In genomic region chr3:181210275-181210674, GRCh38 we compare ENCODE assay signal across 9 cellular contexts.
A peak's percentile ranks its signal among the peaks of the same experiment; 100 is the strongest.
DNase-seq lines count a peak whose midpoint lies in the region; ATAC-seq and TF ChIP-seq lines count a peak whose summit lies in the region.
"Had no signal": no experiment of that assay in that cellular context is flagged by ENCODE, and none has a peak within 500 bp of the region (broad histone marks: within the 10 kb centered on the region; RNA-seq: fewer than 3 reads in every experiment).

No MANE protein-coding gene starts in this region.

- H3K4me2 ChIP-seq in GM23248 (ENCODE audit: unreplicated experiment) (no peak overlapping the region), neural cell (ENCODE audit: low read length) (no peak overlapping the region)

- H3K27ac ChIP-seq in GM23248: no peak overlapping the region
- no peak overlapping the region for H3K27ac ChIP-seq in neural cell (ENCODE audit: low read length)
- H3K27ac ChIP-seq: SJSA1 had no signal

- H3K9me2 ChIP-seq in GM23248 (ENCODE audit: insufficient read depth): no peaks in the 10 kb centered on the region
- no peaks in the 10 kb centered on the region for H3K9me2 ChIP-seq in neural cell (ENCODE audit: insufficient read depth, low read length)

- in situ Hi-C loops in GM23248 (cut with MboI): no loop called here
- in situ Hi-C loops in T47D (cut with HindIII; ENCODE audit: low pct_unique_long_range_greater_than_20kb, low sequenced_read_pairs): no loop called here

- no peak for TF ChIP-seq EP300 in neural cell (conservative IDR thresholded peaks at IDR 0.05; ENCODE audit: poor library complexity, severe bottlenecking)

- ATAC-seq in HG03097 (IDR thresholded peaks at IDR 0.05; ENCODE audit: low FRiP score, unreplicated experiment) (no peak), GM18867 (IDR thresholded peaks at IDR 0.05; ENCODE audit: unreplicated experiment) (no peak)

- H3K4me1 ChIP-seq in GM23248 (ENCODE audit: insufficient read depth): no peaks in the 10 kb centered on the region
- H3K4me1 ChIP-seq: SJSA1 had no signal

- WGBS in GM23248 (ENCODE audit: low coverage in 1 of 2, low lambda C conversion rate in 2 of 2, missing lambda C conversion rate in 2 of 2), 2 experiments: 4 to 5% methylated on average over 2 of the region's 2 CpGs

- no peak overlapping the region for H3K9ac ChIP-seq in GM23248
- no peak overlapping the region for H3K9ac ChIP-seq in neural cell (ENCODE audit: low read length)

- H2AFZ ChIP-seq in GM23248 (no peak overlapping the region), neural cell (ENCODE audit: low read depth, low read length) (no peak overlapping the region)

- H3K79me2 ChIP-seq in GM23248 (ENCODE audit: insufficient read depth): no peaks in the 10 kb centered on the region
- H3K79me2 ChIP-seq in neural cell (replicated peaks; ENCODE audit: insufficient read depth, low read length): peaks cover 23% of the 10 kb centered on the region

- H3K27me3 ChIP-seq in GM23248 (replicated peaks; ENCODE audit: insufficient read depth) (no peaks in the 10 kb centered on the region), neural cell (ENCODE audit: insufficient read depth, low read depth, low read length) (no peaks in the 10 kb centered on the region)
- H3K27me3 ChIP-seq: SJSA1 had no signal

- no peaks in the 10 kb centered on the region for H3K36me3 ChIP-seq in GM23248 (ENCODE audit: low read depth)
- H3K36me3 ChIP-seq in neural cell (ENCODE audit: insufficient read depth, low read length): no peaks in the 10 kb centered on the region
- H3K36me3 ChIP-seq: SJSA1 had no signal

- peak; percentile 44 for DNase-seq in GM23248
- DNase-seq in NCI-H2081 treated with DMSO at 0.1 percent for 48 hours (lab: John Stamatoyannopoulos, UW): peak; percentile 33
- peak; percentile 26 to 75 for DNase-seq in T47D (ENCODE audit: low read depth in 1 of 2, low spot score in 1 of 2)
- DNase-seq in glomerular visceral epithelial cell (ENCODE audit: extremely low spot score): no peak
- no peak for DNase-seq in NCI-H526 treated with DMSO at 0.1 percent for 48 hours (lab: John Stamatoyannopoulos, UW)

- H4K20me1 ChIP-seq in GM23248 (ENCODE audit: insufficient read depth) (no peaks in the 10 kb centered on the region), neural cell (ENCODE audit: insufficient read depth) (no peaks in the 10 kb centered on the region)

- peak; percentile 82 for TF ChIP-seq RAD21 in neural cell (conservative IDR thresholded peaks at IDR 0.05)

- H3F3A ChIP-seq in GM23248 (ENCODE audit: insufficient read depth) (no peaks in the 10 kb centered on the region), neural cell (ENCODE audit: insufficient read depth, low read length, poor library complexity, severe bottlenecking) (no peaks in the 10 kb centered on the region)

- H3K9me3 ChIP-seq in GM23248 (ENCODE audit: low read depth): no peaks in the 10 kb centered on the region
- no peaks in the 10 kb centered on the region for H3K9me3 ChIP-seq in neural cell (ENCODE audit: low read length)
- H3K9me3 ChIP-seq: SJSA1 had no signal

- H3K4me3 ChIP-seq in GM23248 (no peak overlapping the region), neural cell (ENCODE audit: low read length) (no peak overlapping the region)
- H3K4me3 ChIP-seq: SJSA1 had no signal

- TF ChIP-seq CTCF in neural cell (IDR thresholded peaks at IDR 0.05; ENCODE audit: poor library complexity, severe bottlenecking): peak; percentile 71

TF ChIP-seq in neural cell, 6 proteins besides CTCF, POLR2A, EP300 and RAD21:
- TF ChIP-seq EZH2 (IDR thresholded peaks at IDR 0.05; ENCODE audit: borderline replicate concordance, insufficient read depth, low read length, poor library complexity, severe bottlenecking) (no peak), SMC3 (conservative IDR thresholded peaks at IDR 0.05; ENCODE audit: poor library complexity) (peak; percentile 85)

Comparison
In these comparisons a context has a peak if more than half of its experiments do, and no peak if none do; other contexts are left out.
1. DNase-seq: peak in GM23248 (single experiment), NCI-H2081 treated with DMSO at 0.1 percent for 48 hours (single experiment) and T47D (2 of 2); none in glomerular visceral epithelial cell (single experiment) and NCI-H526 treated with DMSO at 0.1 percent for 48 hours (single experiment).